ENCODE assay signal across 13 cellular contexts in the genomic region with DNA sequence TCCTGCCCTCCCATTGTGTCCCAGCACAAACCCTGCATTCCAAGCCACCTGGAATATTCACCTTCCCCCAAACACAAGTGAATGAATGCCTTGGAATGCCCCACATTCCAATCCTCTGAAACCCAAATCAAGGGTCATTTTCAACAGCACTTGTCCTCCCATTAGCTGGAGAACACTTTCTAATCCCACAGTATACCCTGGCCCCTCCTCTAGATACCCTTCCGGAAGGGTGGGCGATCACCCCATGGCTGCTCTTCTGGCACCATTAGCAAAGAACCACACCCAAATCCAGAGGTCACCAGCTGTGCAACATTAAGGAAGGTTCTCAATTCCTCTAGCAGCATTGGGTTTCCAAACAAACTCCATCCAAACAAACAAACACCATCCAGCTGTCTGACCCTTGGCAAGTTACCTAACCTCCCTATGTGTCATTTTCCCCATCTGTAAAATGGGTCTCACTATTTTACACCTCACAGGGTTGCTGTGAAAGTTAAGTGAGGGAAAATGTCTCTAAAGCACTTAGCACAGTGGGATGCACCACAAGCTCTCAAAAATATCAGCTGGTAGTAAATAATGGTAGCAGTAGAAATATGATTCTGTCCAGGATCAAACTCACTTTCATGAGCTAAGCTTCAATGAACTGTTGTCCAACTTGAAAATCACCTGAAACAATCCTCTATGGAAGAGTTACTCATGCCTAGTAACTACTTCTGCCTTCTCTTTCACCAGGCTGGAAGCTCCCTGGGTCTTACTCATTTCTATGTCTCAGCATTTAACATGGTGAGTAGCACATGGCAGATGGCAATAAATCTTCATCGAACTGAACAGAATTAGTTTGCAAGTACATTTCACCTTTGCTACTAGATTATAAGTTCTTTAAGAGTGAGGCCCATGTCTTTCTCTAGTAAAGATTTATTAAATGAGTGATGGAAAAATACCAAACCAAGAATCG. TPM values are rescaled to one million over a fixed set of nuclear protein-coding genes. Genes with fewer than 3 reads are reported as not detected.
A peak's percentile ranks its signal among the peaks of the same experiment; 100 is the strongest.
DNase-seq lines count a peak whose midpoint lies in the region; ATAC-seq, FAIRE-seq and TF ChIP-seq lines count a peak whose summit lies in the region.
"Had no signal": no experiment of that assay in that cellular context is flagged by ENCODE, and none has a peak within 500 bp of the region (broad histone marks: within the 10 kb centered on the region; RNA-seq: fewer than 3 reads in every experiment).

No MANE protein-coding gene starts in this region.

- H3K36me3 Mint-ChIP-seq in natural killer cell treated with Interleukin-12 subunit alpha and Interleukin-12 subunit beta and Interleukin-15 and Interleukin-18, amount 100 ng/mL, for 72 hours, result no peaks in the 10 kb centered on the region
- H3K36me3 Mint-ChIP-seq in natural killer cell (no peaks in the 10 kb centered on the region), astrocyte (ENCODE audit: low read depth, unreplicated experiment) (peaks cover 13% of the 10 kb centered on the region)
- H3K36me3 Mint-ChIP-seq in activated T-helper 17 cell treated with anti-CD3 and anti-CD28 coated beads, Interleukin-2, amount 50 U/mL, for 72 hours (ENCODE audit: low read depth), result no peaks in the 10 kb centered on the region

- no peaks in the 10 kb centered on the region for H3K9me3 ChIP-seq in astrocyte (ENCODE audit: insufficient read depth, low read depth, low read length)
- H3K9me3 ChIP-seq in keratinocyte (ENCODE audit: control insufficient read depth, low read depth, low read length), result no peaks in the 10 kb centered on the region
- H3K9me3 ChIP-seq in aorta (ENCODE audit: control insufficient read depth, low read length), result no peaks in the 10 kb centered on the region

- no peaks in the 10 kb centered on the region for H3K9me1 ChIP-seq in keratinocyte (ENCODE audit: control insufficient read depth, extremely low read depth, insufficient read depth, low read length)

- no peaks in the 10 kb centered on the region for H3K36me3 ChIP-seq in astrocyte (ENCODE audit: insufficient read depth, low read length)
- H3K36me3 ChIP-seq in keratinocyte (ENCODE audit: control insufficient read depth in 2 of 2, extremely low read depth in 1 of 2, insufficient read depth in 2 of 2, low read length in 2 of 2), result no peaks in the 10 kb centered on the region
- H3K36me3 ChIP-seq in aorta (ENCODE audit: control insufficient read depth in 1 of 2, insufficient read depth in 2 of 2, low read length in 1 of 2), result no peaks in the 10 kb centered on the region

- H3K4me3 ChIP-seq in astrocyte (ENCODE audit: insufficient read depth, low read depth, low read length) (no peak overlapping the region), keratinocyte (ENCODE audit: control insufficient read depth in 2 of 3, extremely low read depth in 1 of 3, insufficient read depth in 2 of 3, low read depth in 1 of 3, low read length in 3 of 3) (peak overlapping the region in 1 of 3 experiments; percentile 16), aorta (ENCODE audit: low read length in 2 of 2) (no peak overlapping the region)

- peaks cover 76% of the 10 kb centered on the region for H4K20me1 ChIP-seq in astrocyte (ENCODE audit: insufficient read depth, low read length)
- H4K20me1 ChIP-seq in keratinocyte (ENCODE audit: control insufficient read depth, extremely low read depth, insufficient read depth, low read length), result no peaks in the 10 kb centered on the region

- H3K27ac Mint-ChIP-seq in natural killer cell treated with Interleukin-12 subunit alpha and Interleukin-12 subunit beta and Interleukin-15 and Interleukin-18, amount 100 ng/mL, for 72 hours, result no peak overlapping the region
- no peak overlapping the region for H3K27ac Mint-ChIP-seq in natural killer cell
- peak overlapping the region; percentile 63 for H3K27ac Mint-ChIP-seq in astrocyte (ENCODE audit: unreplicated experiment)
- H3K27ac Mint-ChIP-seq in activated T-helper 17 cell treated with anti-CD3 and anti-CD28 coated beads, Interleukin-2, amount 50 U/mL, for 72 hours, result no peak overlapping the region

- no peaks in the 10 kb centered on the region for H3K9me3 Mint-ChIP-seq in natural killer cell treated with Interleukin-12 subunit alpha and Interleukin-12 subunit beta and Interleukin-15 and Interleukin-18, amount 100 ng/mL, for 72 hours
- H3K9me3 Mint-ChIP-seq in natural killer cell, result no peaks in the 10 kb centered on the region
- no peaks in the 10 kb centered on the region for H3K9me3 Mint-ChIP-seq in astrocyte (ENCODE audit: unreplicated experiment)
- no peaks in the 10 kb centered on the region for H3K9me3 Mint-ChIP-seq in activated T-helper 17 cell treated with anti-CD3 and anti-CD28 coated beads, Interleukin-2, amount 50 U/mL, for 72 hours

- H3K9ac ChIP-seq in astrocyte (ENCODE audit: low read length) (no peak overlapping the region), keratinocyte (ENCODE audit: control insufficient read depth, extremely low read depth, insufficient read depth, low read length) (peak overlapping the region; percentile 48)

- 80 to 84% methylated on average over 4 of the region's 4 CpGs for WGBS in aorta, 2 donors

- H3K27me3 Mint-ChIP-seq in natural killer cell treated with Interleukin-12 subunit alpha and Interleukin-12 subunit beta and Interleukin-15 and Interleukin-18, amount 100 ng/mL, for 72 hours, result peaks cover 35 to 49% of the 10 kb centered on the region in 2 donors
- H3K27me3 Mint-ChIP-seq in natural killer cell (ENCODE audit: low read depth in 2 of 2) (peaks cover 34 to 55% of the 10 kb centered on the region in 2 donors), astrocyte (ENCODE audit: low read depth, unreplicated experiment) (no peaks in the 10 kb centered on the region)
- peaks cover 44% of the 10 kb centered on the region for H3K27me3 Mint-ChIP-seq in activated T-helper 17 cell treated with anti-CD3 and anti-CD28 coated beads, Interleukin-2, amount 50 U/mL, for 72 hours

- H3K4me2 ChIP-seq in astrocyte (ENCODE audit: low read length) (peak overlapping the region; percentile 49), keratinocyte (ENCODE audit: control insufficient read depth, extremely low read depth, insufficient read depth, low read depth, low read length) (peak overlapping the region; percentile 67)

- peaks cover 58% of the 10 kb centered on the region for H3K4me1 ChIP-seq in astrocyte (ENCODE audit: insufficient read depth, low read length)
- H3K4me1 ChIP-seq in keratinocyte (ENCODE audit: control insufficient read depth, extremely low read depth, insufficient read depth, low read length), result peaks cover 63% of the 10 kb centered on the region
- peaks cover 2 to 10% of the 10 kb centered on the region in 2 donors for H3K4me1 ChIP-seq in aorta (ENCODE audit: control insufficient read depth in 1 of 2, insufficient read depth in 2 of 2, low read length in 2 of 2)

- H3K4me3 Mint-ChIP-seq in natural killer cell treated with Interleukin-12 subunit alpha and Interleukin-12 subunit beta and Interleukin-15 and Interleukin-18, amount 100 ng/mL, for 72 hours, result peak overlapping the region; percentile 4
- H3K4me3 Mint-ChIP-seq in natural killer cell (no peak overlapping the region), astrocyte (ENCODE audit: unreplicated experiment) (peak overlapping the region; percentile 74)
- H3K4me3 Mint-ChIP-seq in activated T-helper 17 cell treated with anti-CD3 and anti-CD28 coated beads, Interleukin-2, amount 50 U/mL, for 72 hours, result no peak overlapping the region

- ATAC-seq in natural killer cell treated with Interleukin-12 subunit alpha and Interleukin-12 subunit beta and Interleukin-15 and Interleukin-18, amount 100 ng/mL, for 72 hours, result no peak
- ATAC-seq in natural killer cell (no peak), aorta (ENCODE audit: low FRiP score) (no peak), GM19324 (IDR thresholded peaks at IDR 0.05; ENCODE audit: low FRiP score, unreplicated experiment) (no peak)
- no peak for ATAC-seq in activated T-helper 17 cell treated with anti-CD3 and anti-CD28 coated beads, Interleukin-2, amount 50 U/mL, for 72 hours (replicated peaks)

- peaks cover 11 to 41% of the 10 kb centered on the region in 2 donors for H3K4me1 Mint-ChIP-seq in natural killer cell treated with Interleukin-12 subunit alpha and Interleukin-12 subunit beta and Interleukin-15 and Interleukin-18, amount 100 ng/mL, for 72 hours (ENCODE audit: low read depth in 2 of 2)
- peaks cover 0 to 23% of the 10 kb centered on the region in 2 donors for H3K4me1 Mint-ChIP-seq in natural killer cell
- peaks cover 66% of the 10 kb centered on the region for H3K4me1 Mint-ChIP-seq in astrocyte (ENCODE audit: low read depth, unreplicated experiment)
- peaks cover 4% of the 10 kb centered on the region for H3K4me1 Mint-ChIP-seq in activated T-helper 17 cell treated with anti-CD3 and anti-CD28 coated beads, Interleukin-2, amount 50 U/mL, for 72 hours

- TF ChIP-seq CTCF in natural killer cell (IDR thresholded peaks at IDR 0.05), result no peak
- no peak for TF ChIP-seq CTCF in astrocyte (IDR thresholded peaks at IDR 0.05; ENCODE audit: insufficient read depth, low read depth, low read length)
- TF ChIP-seq CTCF in keratinocyte (optimal IDR thresholded peaks at IDR 0.05 in 1 of 3, IDR thresholded peaks at IDR 0.05 in 1 of 3, conservative IDR thresholded peaks at IDR 0.05 in 1 of 3; ENCODE audit: extremely low read depth in 1 of 3, insufficient read depth in 2 of 3, low read length in 3 of 3), result no peak

- intact Hi-C loops in natural killer cell (cut with micrococcal nuclease) (no loop called here), aorta (cut with DNase I) (loop anchor here in 1 of 2 donors (10.0 kb wide), 1 partner anchor 389 kb away; no protein-coding TSS in a partner anchor)

- H3K27me3 ChIP-seq in astrocyte (ENCODE audit: insufficient read depth, low read length) (no peaks in the 10 kb centered on the region), keratinocyte (ENCODE audit: control insufficient read depth, extremely low read depth, insufficient read depth, low read length) (no peaks in the 10 kb centered on the region), aorta (ENCODE audit: control insufficient read depth in 1 of 2, insufficient read depth in 2 of 2, low read length in 1 of 2) (no peaks in the 10 kb centered on the region)

- H2AFZ ChIP-seq in astrocyte (ENCODE audit: low read depth, low read length) (no peak overlapping the region), keratinocyte (ENCODE audit: control insufficient read depth, low read length) (no peak overlapping the region)

- H3K79me2 ChIP-seq in astrocyte (ENCODE audit: insufficient read depth, low read length) (peaks cover 99% of the 10 kb centered on the region), keratinocyte (ENCODE audit: control insufficient read depth, insufficient read depth, low read length) (peaks cover 90% of the 10 kb centered on the region)

- dilution Hi-C loops in keratinocyte (cut with MboI; ENCODE audit: extremely low pct_ligation_motif_present, low sequenced_read_pairs), result no loop called here

- no peak for DNase-seq in natural killer cell treated with Interleukin-12 subunit alpha and Interleukin-12 subunit beta and Interleukin-15 and Interleukin-18, amount 100 ng/mL, for 72 hours (ENCODE audit: low spot score)
- DNase-seq in natural killer cell, result no peak
- peak; percentile 70 for DNase-seq in astrocyte (ENCODE audit: low read depth)
- DNase-seq in keratinocyte (ENCODE audit: low read depth, low spot score), result no peak
- no peak for DNase-seq in aorta
- DNase-seq in NCI-H82 (lab: John Stamatoyannopoulos, UW), result no peak
- DNase-seq: SIG-M5; stimulated activated CD4-positive, alpha-beta T cell treated with anti-CD3 and anti-CD28 coated beads, Interleukin-15, amount 100 ng/mL, for 24 hours; stimulated activated naive CD4-positive, alpha-beta T cell treated with Interleukin-2 at 50 U/mL for 16 hours had no signal

- H3K27ac ChIP-seq in astrocyte (ENCODE audit: low read depth, low read length) (peak overlapping the region; percentile 26), keratinocyte (ENCODE audit: control insufficient read depth, insufficient read depth, low read length) (peak overlapping the region; percentile 89), aorta (ENCODE audit: low read depth in 1 of 2, low read length in 2 of 2) (peak overlapping the region; percentile 18 to 55)

- FAIRE-seq in astrocyte (lab: Jason Lieb, UNC), result peak; percentile 84
- FAIRE-seq in keratinocyte (lab: Jason Lieb, UNC), result peak; percentile 86
- FAIRE-seq: frontal cortex, G401.6 had no signal

RNA-seq across cellular contexts. Expression of gene NUAK1, which starts 5.3 kb away (rescaled TPM):
- 1 to 10 TPM in 1 of 2 donors, under 1 TPM in 1; 0.05 to 1.6 TPM for total RNA-seq in natural killer cell treated with Interleukin-12 subunit alpha and Interleukin-12 subunit beta and Interleukin-15 and Interleukin-18, amount 100 ng/mL, for 72 hours
- total RNA-seq in natural killer cell (10 to 100 TPM in 1 of 3 donors, 1 to 10 TPM in 2; 1.4 to 10.9 (median 3.4) TPM), astrocyte (94.0 and 96.1 TPM in 2 replicates), aorta (10 to 100 TPM; 28.2 to 37.7 TPM)
- polyA plus RNA-seq in keratinocyte (11.7 to 31.0 TPM (median 12.3 TPM) in 3 replicates), aorta (1 to 10 TPM; 5.3 to 8.7 TPM)
- polyA plus RNA-seq in keratinocyte (2011; ENCODE audit: low read depth), result 2.4 TPM
- polyA plus RNA-seq in keratinocyte (2011; cell fraction: cytosol; rRNA removed), result 14.8 and 15.2 TPM in 2 replicates
- 22.7 and 25.6 TPM in 2 replicates for polyA plus RNA-seq in keratinocyte (2011; cell fraction: nucleus; rRNA removed)
- 4.1 and 19.0 TPM in 2 replicates for polyA plus RNA-seq in keratinocyte (2012; ENCODE audit: low replicate concordance)
- polyA minus RNA-seq in keratinocyte, result 22.1 to 35.4 TPM (median 28.4 TPM) in 3 replicates
- polyA minus RNA-seq in keratinocyte (2011; cell fraction: cytosol; rRNA and poly(A)+ RNA removed), result 40.9 TPM
- 17.3 and 42.0 TPM in 2 replicates for polyA minus RNA-seq in keratinocyte (2011; cell fraction: nucleus; rRNA and poly(A)+ RNA removed)
- total RNA-seq in activated T-helper 17 cell treated with anti-CD3 and anti-CD28 coated beads, Interleukin-2, amount 50 U/mL, for 72 hours, result not detected

Comparison
In these comparisons a context has a peak if more than half of its experiments do, and no peak if none do; other contexts are left out.
1. H3K4me3 Mint-ChIP-seq: peak in natural killer cell treated with Interleukin-12 subunit alpha and Interleukin-12 subunit beta and Interleukin-15 and Interleukin-18, amount 100 ng/mL, for 72 hours (single experiment) and astrocyte (single experiment); none in natural killer cell (single experiment) and activated T-helper 17 cell treated with anti-CD3 and anti-CD28 coated beads, Interleukin-2, amount 50 U/mL, for 72 hours (single experiment).
2. H3K27ac ChIP-seq: peak in every context shown above with its lines; median percentile 89 in keratinocyte; 36 in aorta; 26 in astrocyte.